In the genomic region with DNA sequence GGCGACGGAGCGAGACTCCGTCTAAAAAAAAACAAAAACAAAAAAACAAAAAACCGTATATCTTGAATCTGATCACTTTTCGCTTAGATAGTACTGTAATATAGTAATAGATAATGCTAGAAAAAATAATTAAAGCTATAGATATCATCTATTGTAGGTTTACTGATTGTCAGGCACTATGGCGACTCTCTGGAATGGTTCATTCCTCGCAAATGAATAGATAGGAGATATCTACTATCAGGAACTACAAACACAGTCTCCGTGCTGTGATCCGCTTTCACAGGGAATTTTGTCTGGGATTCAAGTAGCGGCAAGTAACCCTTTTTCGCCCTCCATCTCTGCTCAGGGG, we compare ENCODE assay signal across 1 cellular context.
TF ChIP-seq lines count a peak whose summit lies in the region.

No MANE protein-coding gene starts in this region.

TF ChIP-seq in IMR-90, 13 proteins besides CTCF, POLR2A, EP300 and RAD21 (continued from another document):
- TF ChIP-seq SMC3 (IDR thresholded peaks at IDR 0.05; ENCODE audit: low read depth, low read length) (no peak), NFE2L2 (IDR thresholded peaks at IDR 0.05; ENCODE audit: low read depth, low read length) (no peak)
